ENCODE assay signal across 1 cellular context in the genomic region with DNA sequence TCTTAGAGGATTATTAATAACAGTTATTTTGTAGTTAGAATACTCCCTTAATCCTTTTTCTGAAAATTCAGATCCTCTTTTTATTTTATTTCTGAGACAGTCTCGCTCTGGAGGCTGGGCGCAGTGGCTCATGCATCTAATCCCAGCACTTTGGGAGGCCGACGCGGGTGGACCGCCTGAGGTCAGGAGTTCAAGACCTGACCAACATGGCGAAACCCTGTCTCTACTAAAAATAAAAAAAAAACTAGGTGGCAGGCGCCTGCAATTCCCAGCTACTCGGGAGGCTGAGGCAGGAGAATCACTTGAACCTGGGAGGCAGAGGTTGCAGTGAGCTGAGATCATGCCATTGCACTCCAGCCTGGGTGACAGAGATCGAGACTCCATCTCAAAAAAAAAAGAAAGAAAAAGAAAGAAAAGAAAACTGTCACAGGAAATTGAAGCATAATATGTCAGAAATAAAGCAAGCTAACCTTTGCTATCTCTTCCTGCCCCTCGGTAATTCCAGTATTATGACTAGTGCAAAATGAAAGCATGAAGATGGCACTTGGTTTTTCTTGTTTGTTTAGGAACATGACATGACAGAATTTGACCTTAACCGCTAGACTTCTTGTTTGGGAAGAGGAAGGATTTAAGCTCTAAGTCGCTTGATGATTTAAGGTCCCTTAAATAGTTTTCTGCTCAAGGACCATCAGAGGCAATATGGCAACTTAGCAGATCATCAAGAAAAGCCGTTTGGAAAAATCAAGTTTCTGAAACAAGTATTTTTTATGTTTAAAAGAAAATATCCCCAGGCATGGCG.
TF ChIP-seq lines count a peak whose summit lies in the region.

No MANE protein-coding gene starts in this region.

TF ChIP-seq in K562, 482 proteins besides CTCF, POLR2A, EP300 and RAD21 (continued from another document and continues in another):
- TF ChIP-seq, protein P1, sequence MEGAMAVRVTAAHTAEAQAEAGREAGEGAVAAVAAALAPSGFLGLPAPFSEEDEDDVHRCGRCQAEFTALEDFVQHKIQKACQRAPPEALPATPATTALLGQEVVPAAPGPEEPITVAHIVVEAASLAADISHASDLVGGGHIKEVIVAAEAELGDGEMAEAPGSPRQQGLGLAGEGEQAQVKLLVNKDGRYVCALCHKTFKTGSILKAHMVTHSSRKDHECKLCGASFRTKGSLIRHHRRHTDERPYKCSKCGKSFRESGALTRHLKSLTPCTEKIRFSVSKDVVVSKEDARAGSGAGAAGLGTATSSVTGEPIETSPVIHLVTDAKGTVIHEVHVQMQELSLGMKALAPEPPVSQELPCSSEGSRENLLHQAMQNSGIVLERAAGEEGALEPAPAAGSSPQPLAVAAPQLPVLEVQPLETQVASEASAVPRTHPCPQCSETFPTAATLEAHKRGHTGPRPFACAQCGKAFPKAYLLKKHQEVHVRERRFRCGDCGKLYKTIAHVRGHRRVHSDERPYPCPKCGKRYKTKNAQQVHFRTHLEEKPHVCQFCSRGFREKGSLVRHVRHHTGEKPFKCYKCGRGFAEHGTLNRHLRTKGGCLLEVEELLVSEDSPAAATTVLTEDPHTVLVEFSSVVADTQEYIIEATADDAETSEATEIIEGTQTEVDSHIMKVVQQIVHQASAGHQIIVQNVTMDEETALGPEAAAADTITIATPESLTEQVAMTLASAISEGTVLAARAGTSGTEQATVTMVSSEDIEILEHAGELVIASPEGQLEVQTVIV (CRISPR knock-in tag; IDR thresholded peaks at IDR 0.05; ENCODE audit: borderline replicate concordance), result no peak
- TF ChIP-seq PHF20 (IDR thresholded peaks at IDR 0.05; ENCODE audit: partially characterized antibody), result no peak
- peak; percentile 89 for TF ChIP-seq SMARCE1 (IDR thresholded peaks at IDR 0.05)
- TF ChIP-seq, protein P2, sequence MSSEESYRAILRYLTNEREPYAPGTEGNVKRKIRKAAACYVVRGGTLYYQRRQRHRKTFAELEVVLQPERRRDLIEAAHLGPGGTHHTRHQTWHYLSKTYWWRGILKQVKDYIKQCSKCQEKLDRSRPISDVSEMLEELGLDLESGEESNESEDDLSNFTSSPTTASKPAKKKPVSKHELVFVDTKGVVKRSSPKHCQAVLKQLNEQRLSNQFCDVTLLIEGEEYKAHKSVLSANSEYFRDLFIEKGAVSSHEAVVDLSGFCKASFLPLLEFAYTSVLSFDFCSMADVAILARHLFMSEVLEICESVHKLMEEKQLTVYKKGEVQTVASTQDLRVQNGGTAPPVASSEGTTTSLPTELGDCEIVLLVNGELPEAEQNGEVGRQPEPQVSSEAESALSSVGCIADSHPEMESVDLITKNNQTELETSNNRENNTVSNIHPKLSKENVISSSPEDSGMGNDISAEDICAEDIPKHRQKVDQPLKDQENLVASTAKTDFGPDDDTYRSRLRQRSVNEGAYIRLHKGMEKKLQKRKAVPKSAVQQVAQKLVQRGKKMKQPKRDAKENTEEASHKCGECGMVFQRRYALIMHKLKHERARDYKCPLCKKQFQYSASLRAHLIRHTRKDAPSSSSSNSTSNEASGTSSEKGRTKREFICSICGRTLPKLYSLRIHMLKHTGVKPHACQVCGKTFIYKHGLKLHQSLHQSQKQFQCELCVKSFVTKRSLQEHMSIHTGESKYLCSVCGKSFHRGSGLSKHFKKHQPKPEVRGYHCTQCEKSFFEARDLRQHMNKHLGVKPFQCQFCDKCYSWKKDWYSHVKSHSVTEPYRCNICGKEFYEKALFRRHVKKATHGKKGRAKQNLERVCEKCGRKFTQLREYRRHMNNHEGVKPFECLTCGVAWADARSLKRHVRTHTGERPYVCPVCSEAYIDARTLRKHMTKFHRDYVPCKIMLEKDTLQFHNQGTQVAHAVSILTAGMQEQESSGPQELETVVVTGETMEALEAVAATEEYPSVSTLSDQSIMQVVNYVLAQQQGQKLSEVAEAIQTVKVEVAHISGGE (CRISPR knock-in tag; IDR thresholded peaks at IDR 0.05), result no peak; a peak in 1 of 6 replicates
- no peak for TF ChIP-seq CBFB (CRISPR knock-in tag; IDR thresholded peaks at IDR 0.05)
- peak; percentile 87 for TF ChIP-seq DPF2 (IDR thresholded peaks at IDR 0.05)
- TF ChIP-seq YY1 (IDR thresholded peaks at IDR 0.05; ENCODE audit: borderline replicate concordance in 1 of 3, control insufficient read depth in 1 of 3, extremely low read depth in 1 of 3, insufficient read depth in 3 of 3, insufficient read length in 1 of 3, insufficient replicate concordance in 2 of 3, low read depth in 1 of 3, low read length in 2 of 3), result peak in 2 of 3 experiments; percentile 61 to 72
- TF ChIP-seq, protein P3, sequence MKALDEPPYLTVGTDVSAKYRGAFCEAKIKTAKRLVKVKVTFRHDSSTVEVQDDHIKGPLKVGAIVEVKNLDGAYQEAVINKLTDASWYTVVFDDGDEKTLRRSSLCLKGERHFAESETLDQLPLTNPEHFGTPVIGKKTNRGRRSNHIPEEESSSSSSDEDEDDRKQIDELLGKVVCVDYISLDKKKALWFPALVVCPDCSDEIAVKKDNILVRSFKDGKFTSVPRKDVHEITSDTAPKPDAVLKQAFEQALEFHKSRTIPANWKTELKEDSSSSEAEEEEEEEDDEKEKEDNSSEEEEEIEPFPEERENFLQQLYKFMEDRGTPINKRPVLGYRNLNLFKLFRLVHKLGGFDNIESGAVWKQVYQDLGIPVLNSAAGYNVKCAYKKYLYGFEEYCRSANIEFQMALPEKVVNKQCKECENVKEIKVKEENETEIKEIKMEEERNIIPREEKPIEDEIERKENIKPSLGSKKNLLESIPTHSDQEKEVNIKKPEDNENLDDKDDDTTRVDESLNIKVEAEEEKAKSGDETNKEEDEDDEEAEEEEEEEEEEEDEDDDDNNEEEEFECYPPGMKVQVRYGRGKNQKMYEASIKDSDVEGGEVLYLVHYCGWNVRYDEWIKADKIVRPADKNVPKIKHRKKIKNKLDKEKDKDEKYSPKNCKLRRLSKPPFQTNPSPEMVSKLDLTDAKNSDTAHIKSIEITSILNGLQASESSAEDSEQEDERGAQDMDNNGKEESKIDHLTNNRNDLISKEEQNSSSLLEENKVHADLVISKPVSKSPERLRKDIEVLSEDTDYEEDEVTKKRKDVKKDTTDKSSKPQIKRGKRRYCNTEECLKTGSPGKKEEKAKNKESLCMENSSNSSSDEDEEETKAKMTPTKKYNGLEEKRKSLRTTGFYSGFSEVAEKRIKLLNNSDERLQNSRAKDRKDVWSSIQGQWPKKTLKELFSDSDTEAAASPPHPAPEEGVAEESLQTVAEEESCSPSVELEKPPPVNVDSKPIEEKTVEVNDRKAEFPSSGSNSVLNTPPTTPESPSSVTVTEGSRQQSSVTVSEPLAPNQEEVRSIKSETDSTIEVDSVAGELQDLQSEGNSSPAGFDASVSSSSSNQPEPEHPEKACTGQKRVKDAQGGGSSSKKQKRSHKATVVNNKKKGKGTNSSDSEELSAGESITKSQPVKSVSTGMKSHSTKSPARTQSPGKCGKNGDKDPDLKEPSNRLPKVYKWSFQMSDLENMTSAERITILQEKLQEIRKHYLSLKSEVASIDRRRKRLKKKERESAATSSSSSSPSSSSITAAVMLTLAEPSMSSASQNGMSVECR (CRISPR knock-in tag; IDR thresholded peaks at IDR 0.05), result no peak
- no peak for TF ChIP-seq HNRNPUL1 (IDR thresholded peaks at IDR 0.05; ENCODE audit: low read length)
- no peak for TF ChIP-seq ZFPM2 (CRISPR knock-in tag; IDR thresholded peaks at IDR 0.05)
- TF ChIP-seq NFE2L1 (tag; IDR thresholded peaks at IDR 0.05; ENCODE audit: borderline replicate concordance, low read depth), result peak; percentile 84
- TF ChIP-seq POLR3G (IDR thresholded peaks at IDR 0.05; ENCODE audit: extremely low read depth, insufficient read length, insufficient replicate concordance), result no peak
- TF ChIP-seq XRCC5 (IDR thresholded peaks at IDR 0.05; ENCODE audit: low read depth, low read length), result no peak
- TF ChIP-seq NR2C2 (CRISPR knock-in tag; IDR thresholded peaks at IDR 0.05), result no peak
- peak; percentile 84 for TF ChIP-seq NR2C2 (tag; IDR thresholded peaks at IDR 0.05)
- TF ChIP-seq JUND (IDR thresholded peaks at IDR 0.05; ENCODE audit: borderline replicate concordance, low read depth, low read length), result 0 out of 2 replicates have a peak, but pooled peaks have one; percentile 17
- TF ChIP-seq JUND (tag; IDR thresholded peaks at IDR 0.05; ENCODE audit: borderline replicate concordance, low read depth, low read length), result no peak; the same call in 2 of the 3 replicates
- no peak for TF ChIP-seq RFX5 (IDR thresholded peaks at IDR 0.05; ENCODE audit: low read depth, low read length)
- TF ChIP-seq, protein P4, sequence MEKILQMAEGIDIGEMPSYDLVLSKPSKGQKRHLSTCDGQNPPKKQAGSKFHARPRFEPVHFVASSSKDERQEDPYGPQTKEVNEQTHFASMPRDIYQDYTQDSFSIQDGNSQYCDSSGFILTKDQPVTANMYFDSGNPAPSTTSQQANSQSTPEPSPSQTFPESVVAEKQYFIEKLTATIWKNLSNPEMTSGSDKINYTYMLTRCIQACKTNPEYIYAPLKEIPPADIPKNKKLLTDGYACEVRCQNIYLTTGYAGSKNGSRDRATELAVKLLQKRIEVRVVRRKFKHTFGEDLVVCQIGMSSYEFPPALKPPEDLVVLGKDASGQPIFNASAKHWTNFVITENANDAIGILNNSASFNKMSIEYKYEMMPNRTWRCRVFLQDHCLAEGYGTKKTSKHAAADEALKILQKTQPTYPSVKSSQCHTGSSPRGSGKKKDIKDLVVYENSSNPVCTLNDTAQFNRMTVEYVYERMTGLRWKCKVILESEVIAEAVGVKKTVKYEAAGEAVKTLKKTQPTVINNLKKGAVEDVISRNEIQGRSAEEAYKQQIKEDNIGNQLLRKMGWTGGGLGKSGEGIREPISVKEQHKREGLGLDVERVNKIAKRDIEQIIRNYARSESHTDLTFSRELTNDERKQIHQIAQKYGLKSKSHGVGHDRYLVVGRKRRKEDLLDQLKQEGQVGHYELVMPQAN (IDR thresholded peaks at IDR 0.05; ENCODE audit: borderline replicate concordance), result peak; percentile 64; the same call in 1 of the 2 replicates
- TF ChIP-seq, protein P5, sequence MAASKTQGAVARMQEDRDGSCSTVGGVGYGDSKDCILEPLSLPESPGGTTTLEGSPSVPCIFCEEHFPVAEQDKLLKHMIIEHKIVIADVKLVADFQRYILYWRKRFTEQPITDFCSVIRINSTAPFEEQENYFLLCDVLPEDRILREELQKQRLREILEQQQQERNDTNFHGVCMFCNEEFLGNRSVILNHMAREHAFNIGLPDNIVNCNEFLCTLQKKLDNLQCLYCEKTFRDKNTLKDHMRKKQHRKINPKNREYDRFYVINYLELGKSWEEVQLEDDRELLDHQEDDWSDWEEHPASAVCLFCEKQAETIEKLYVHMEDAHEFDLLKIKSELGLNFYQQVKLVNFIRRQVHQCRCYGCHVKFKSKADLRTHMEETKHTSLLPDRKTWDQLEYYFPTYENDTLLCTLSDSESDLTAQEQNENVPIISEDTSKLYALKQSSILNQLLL (CRISPR knock-in tag; IDR thresholded peaks at IDR 0.05; ENCODE audit: borderline replicate concordance), result no peak
- TF ChIP-seq ELF4 (CRISPR knock-in tag; IDR thresholded peaks at IDR 0.05), result no peak; the same call in 1 of the 2 replicates
- TF ChIP-seq XRCC4 (IDR thresholded peaks at IDR 0.05; ENCODE audit: extremely low read depth, insufficient read depth, insufficient read length), result no peak
- TF ChIP-seq TOE1 (IDR thresholded peaks at IDR 0.05; ENCODE audit: borderline replicate concordance), result no peak
- TF ChIP-seq TOE1 (CRISPR knock-in tag; IDR thresholded peaks at IDR 0.05; ENCODE audit: borderline replicate concordance, low read depth), result no peak
- no peak for TF ChIP-seq ZNF347 (CRISPR knock-in tag; IDR thresholded peaks at IDR 0.05; ENCODE audit: low read depth)
- TF ChIP-seq, protein P6, sequence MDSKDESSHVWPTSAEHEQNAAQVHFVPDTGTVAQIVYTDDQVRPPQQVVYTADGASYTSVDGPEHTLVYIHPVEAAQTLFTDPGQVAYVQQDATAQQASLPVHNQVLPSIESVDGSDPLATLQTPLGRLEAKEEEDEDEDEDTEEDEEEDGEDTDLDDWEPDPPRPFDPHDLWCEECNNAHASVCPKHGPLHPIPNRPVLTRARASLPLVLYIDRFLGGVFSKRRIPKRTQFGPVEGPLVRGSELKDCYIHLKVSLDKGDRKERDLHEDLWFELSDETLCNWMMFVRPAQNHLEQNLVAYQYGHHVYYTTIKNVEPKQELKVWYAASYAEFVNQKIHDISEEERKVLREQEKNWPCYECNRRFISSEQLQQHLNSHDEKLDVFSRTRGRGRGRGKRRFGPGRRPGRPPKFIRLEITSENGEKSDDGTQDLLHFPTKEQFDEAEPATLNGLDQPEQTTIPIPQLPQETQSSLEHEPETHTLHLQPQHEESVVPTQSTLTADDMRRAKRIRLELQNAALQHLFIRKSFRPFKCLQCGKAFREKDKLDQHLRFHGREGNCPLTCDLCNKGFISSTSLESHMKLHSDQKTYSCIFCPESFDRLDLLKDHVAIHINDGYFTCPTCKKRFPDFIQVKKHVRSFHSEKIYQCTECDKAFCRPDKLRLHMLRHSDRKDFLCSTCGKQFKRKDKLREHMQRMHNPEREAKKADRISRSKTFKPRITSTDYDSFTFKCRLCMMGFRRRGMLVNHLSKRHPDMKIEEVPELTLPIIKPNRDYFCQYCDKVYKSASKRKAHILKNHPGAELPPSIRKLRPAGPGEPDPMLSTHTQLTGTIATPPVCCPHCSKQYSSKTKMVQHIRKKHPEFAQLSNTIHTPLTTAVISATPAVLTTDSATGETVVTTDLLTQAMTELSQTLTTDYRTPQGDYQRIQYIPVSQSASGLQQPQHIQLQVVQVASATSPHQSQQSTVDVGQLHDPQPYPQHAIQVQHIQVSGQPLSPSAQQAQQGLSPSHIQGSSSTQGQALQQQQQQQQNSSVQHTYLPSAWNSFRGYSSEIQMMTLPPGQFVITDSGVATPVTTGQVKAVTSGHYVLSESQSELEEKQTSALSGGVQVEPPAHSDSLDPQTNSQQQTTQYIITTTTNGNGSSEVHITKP (IDR thresholded peaks at IDR 0.05; ENCODE audit: partially characterized antibody), result peak; percentile 65
- TF ChIP-seq GABPB1 (CRISPR knock-in tag; IDR thresholded peaks at IDR 0.05), result 0 out of 2 replicates have a peak, but pooled peaks have one; percentile 18
- TF ChIP-seq FUS (optimal IDR thresholded peaks at IDR 0.05; ENCODE audit: low read depth, low read length), result no peak
- TF ChIP-seq NFIC (IDR thresholded peaks at IDR 0.05), result no peak
- peak; percentile 59 for TF ChIP-seq RBFOX2 (IDR thresholded peaks at IDR 0.05; ENCODE audit: low read depth, low read length)
- TF ChIP-seq, protein P7, sequence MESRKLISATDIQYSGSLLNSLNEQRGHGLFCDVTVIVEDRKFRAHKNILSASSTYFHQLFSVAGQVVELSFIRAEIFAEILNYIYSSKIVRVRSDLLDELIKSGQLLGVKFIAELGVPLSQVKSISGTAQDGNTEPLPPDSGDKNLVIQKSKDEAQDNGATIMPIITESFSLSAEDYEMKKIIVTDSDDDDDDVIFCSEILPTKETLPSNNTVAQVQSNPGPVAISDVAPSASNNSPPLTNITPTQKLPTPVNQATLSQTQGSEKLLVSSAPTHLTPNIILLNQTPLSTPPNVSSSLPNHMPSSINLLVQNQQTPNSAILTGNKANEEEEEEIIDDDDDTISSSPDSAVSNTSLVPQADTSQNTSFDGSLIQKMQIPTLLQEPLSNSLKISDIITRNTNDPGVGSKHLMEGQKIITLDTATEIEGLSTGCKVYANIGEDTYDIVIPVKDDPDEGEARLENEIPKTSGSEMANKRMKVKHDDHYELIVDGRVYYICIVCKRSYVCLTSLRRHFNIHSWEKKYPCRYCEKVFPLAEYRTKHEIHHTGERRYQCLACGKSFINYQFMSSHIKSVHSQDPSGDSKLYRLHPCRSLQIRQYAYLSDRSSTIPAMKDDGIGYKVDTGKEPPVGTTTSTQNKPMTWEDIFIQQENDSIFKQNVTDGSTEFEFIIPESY (CRISPR knock-in tag; IDR thresholded peaks at IDR 0.05), result no peak
